11 cellular contexts compared by ENCODE assay signal in genomic region chr2:138267902-138268254, GRCh38.
DNase-seq lines count a peak whose midpoint lies in the region; ATAC-seq, FAIRE-seq and TF ChIP-seq lines count a peak whose summit lies in the region.
"Had no signal": no experiment of that assay in that cellular context is flagged by ENCODE, and none has a peak within 500 bp of the region (broad histone marks: within the 10 kb centered on the region; RNA-seq: fewer than 3 reads in every experiment).

No MANE protein-coding gene starts in this region.

- no peak overlapping the region for H3K27ac ChIP-seq in H1 (ENCODE audit: low read depth, low read length)

- no peaks in the 10 kb centered on the region for H3K23me2 ChIP-seq in H1 (ENCODE audit: low read depth, low read length)

- no peak overlapping the region for H2BK20ac ChIP-seq in H1 (ENCODE audit: low read length)

- in situ Hi-C loops in HAP-1 (cut with MboI; ENCODE audit: low sequenced_read_pairs): no loop called here

- H3K9me3 ChIP-seq in H1 (ENCODE audit: insufficient read depth in 2 of 2, low read depth in 1 of 2, low read length in 1 of 2) (no peaks in the 10 kb centered on the region), HAP-1 (no peaks in the 10 kb centered on the region)

- POLR2A ChIA-PET in H1 (lab: Charles Lee; ENCODE audit: partially characterized antibody): no interaction called here

- H3K27me3 ChIP-seq in H1 (replicated peaks in 1 of 4; ENCODE audit: control insufficient read depth in 3 of 4, extremely low read depth in 1 of 4, insufficient read depth in 3 of 4, low read length in 3 of 4): no peaks in the 10 kb centered on the region
- H3K27me3 ChIP-seq in HAP-1 (ENCODE audit: low read depth): no peaks in the 10 kb centered on the region

- no peak overlapping the region for H2BK5ac ChIP-seq in H1 (ENCODE audit: low read depth, low read length)

- TF ChIP-seq EP300 in H1 (IDR thresholded peaks at IDR 0.05; ENCODE audit: borderline replicate concordance in 1 of 2, low read depth in 2 of 2, low read length in 2 of 2): no peak

- no peak overlapping the region for H2BK120ac ChIP-seq in H1 (replicated peaks; ENCODE audit: low read depth, low read length)

- H3K4me2 ChIP-seq in H1 (ENCODE audit: insufficient read depth in 1 of 2, low read depth in 2 of 2, low read length in 2 of 2): no peak overlapping the region

- H3K79me2 ChIP-seq in H1 (ENCODE audit: control insufficient read depth in 1 of 2, insufficient read depth in 2 of 2, low read length in 2 of 2): no peaks in the 10 kb centered on the region

- peaks cover 4% of the 10 kb centered on the region for H3K4me1 Mint-ChIP-seq in activated T-cell treated with anti-CD3 and anti-CD28 coated beads, Interleukin-2, amount 50 U/mL, for 24 hours (ENCODE audit: low read depth)

- H3K36me3 Mint-ChIP-seq in activated T-cell treated with anti-CD3 and anti-CD28 coated beads, Interleukin-2, amount 50 U/mL, for 24 hours (ENCODE audit: low read depth): no peaks in the 10 kb centered on the region
- H3K36me3 Mint-ChIP-seq: CD8-positive, alpha-beta T cell had no signal

- H4K20me1 ChIP-seq in H1 (replicated peaks in 1 of 2; ENCODE audit: control insufficient read depth in 1 of 2, insufficient read depth in 2 of 2, low read length in 2 of 2): no peaks in the 10 kb centered on the region

- no peak overlapping the region for H3K4me3 ChIP-seq in H1 (ENCODE audit: extremely low read depth in 1 of 4, insufficient read depth in 2 of 4, low read depth in 3 of 4, low read length in 4 of 4)
- no peak overlapping the region for H3K4me3 ChIP-seq in HAP-1
- H3K4me3 ChIP-seq: lung had no signal

- 0 out of 2 replicates have a peak overlapping the region, but pooled peaks have one; percentile 16 for H3K18ac ChIP-seq in H1 (ENCODE audit: extremely low read depth, low read length)

- H3K27me3 Mint-ChIP-seq in activated T-cell treated with anti-CD3 and anti-CD28 coated beads, Interleukin-2, amount 50 U/mL, for 24 hours: no peaks in the 10 kb centered on the region

- no peak for TF ChIP-seq CTCF in H1 (IDR thresholded peaks at IDR 0.05; ENCODE audit: control extremely low read depth in 1 of 3, insufficient read depth in 1 of 3, low read depth in 1 of 3, low read length in 3 of 3)

- H2AK5ac ChIP-seq in H1 (ENCODE audit: low read depth, low read length): no peak overlapping the region

- H4K8ac ChIP-seq in H1 (ENCODE audit: extremely low read depth, insufficient read depth, low read length): no peak overlapping the region

- no peak overlapping the region for H2BK15ac ChIP-seq in H1 (ENCODE audit: low read length)

- no peaks in the 10 kb centered on the region for H3K79me1 ChIP-seq in H1 (ENCODE audit: low read depth, low read length)

- ATAC-seq in GM18505 (IDR thresholded peaks at IDR 0.05; ENCODE audit: unreplicated experiment) (peak; percentile 31), GM21576 (IDR thresholded peaks at IDR 0.05; ENCODE audit: unreplicated experiment) (peak; percentile 29), HG03196 (IDR thresholded peaks at IDR 0.05; ENCODE audit: unreplicated experiment) (peak; percentile 40)
- ATAC-seq: CD8-positive, alpha-beta T cell had no signal

- H3K4ac ChIP-seq in H1 (replicated peaks; ENCODE audit: insufficient read length, low read depth, low read length): no peak overlapping the region

- no peak overlapping the region for H4K91ac ChIP-seq in H1 (replicated peaks; ENCODE audit: insufficient read length, low read length)

- no peak overlapping the region for H3K27ac Mint-ChIP-seq in activated T-cell treated with anti-CD3 and anti-CD28 coated beads, Interleukin-2, amount 50 U/mL, for 24 hours
- H3K27ac Mint-ChIP-seq: CD8-positive, alpha-beta T cell had no signal

- H3K9ac ChIP-seq in H1 (replicated peaks in 1 of 4; ENCODE audit: extremely low read depth in 1 of 4, low read depth in 3 of 4, low read length in 3 of 4): no peak overlapping the region

- H3K23ac ChIP-seq in H1 (ENCODE audit: insufficient read length): no peak overlapping the region

- CTCF ChIA-PET in H1 (lab: Charles Lee; ENCODE audit: partially characterized antibody): no interaction called here

- no peak overlapping the region for H2BK12ac ChIP-seq in H1 (ENCODE audit: low read depth, low read length)

- no peak overlapping the region for H3K14ac ChIP-seq in H1 (ENCODE audit: insufficient read length)

- H3K4me3 Mint-ChIP-seq in activated T-cell treated with anti-CD3 and anti-CD28 coated beads, Interleukin-2, amount 50 U/mL, for 24 hours: no peak overlapping the region
- H3K4me3 Mint-ChIP-seq: CD8-positive, alpha-beta T cell had no signal

- TF ChIP-seq POLR2A in GM18505 (IDR thresholded peaks at IDR 0.05; ENCODE audit: borderline replicate concordance, extremely low read depth, insufficient read depth, insufficient read length) (no peak), H1 (IDR thresholded peaks at IDR 0.05; ENCODE audit: control extremely low read depth in 1 of 2, low read depth in 2 of 2, low read length in 2 of 2) (no peak)

- peaks cover 15% of the 10 kb centered on the region for H3K9me3 Mint-ChIP-seq in activated T-cell treated with anti-CD3 and anti-CD28 coated beads, Interleukin-2, amount 50 U/mL, for 24 hours

- no peak for FAIRE-seq in H1 (lab: Jason Lieb, UNC)
- FAIRE-seq: bronchial epithelial cell had no signal

- H3K36me3 ChIP-seq in H1 (ENCODE audit: control insufficient read depth in 2 of 4, insufficient read depth in 4 of 4, low read length in 3 of 4) (no peaks in the 10 kb centered on the region), HAP-1 (replicated peaks) (no peaks in the 10 kb centered on the region)

- DNase-seq in H1 (ENCODE audit: low read depth in 1 of 2, low spot score in 2 of 2): no peak
- DNase-seq in HAP-1 (ENCODE audit: low spot score in 2 of 2): no peak
- DNase-seq in nucleus accumbens (lab: John Stamatoyannopoulos, UW): no peak
- DNase-seq in cortex of kidney (lab: John Stamatoyannopoulos, UW): no peak
- DNase-seq in activated T-cell treated with anti-CD3 and anti-CD28 coated beads, Interleukin-2, amount 50 U/mL, for 24 hours: no peak
- DNase-seq: CD8-positive, alpha-beta T cell had no signal

- no peak overlapping the region for H3K56ac ChIP-seq in H1 (replicated peaks; ENCODE audit: insufficient read length, low read depth, low read length)

- no peak overlapping the region for H4K5ac ChIP-seq in H1 (ENCODE audit: insufficient read length, low read depth, low read length)

- no peak for TF ChIP-seq RAD21 in H1 (IDR thresholded peaks at IDR 0.05 in 1 of 2, conservative IDR thresholded peaks at IDR 0.05 in 1 of 2; ENCODE audit: low read depth in 2 of 2, low read length in 2 of 2)

- peaks cover 0 to 16% (median 3%) of the 10 kb centered on the region in 4 experiments; a peak in 2 of 7 replicates for H3K4me1 ChIP-seq in H1 (replicated peaks in 1 of 4; ENCODE audit: control insufficient read depth in 3 of 4, insufficient read depth in 4 of 4, low read length in 3 of 4)
- peaks cover 28% of the 10 kb centered on the region for H3K4me1 ChIP-seq in HAP-1

- H2AFZ ChIP-seq in H1 (ENCODE audit: low read length): no peak overlapping the region

TF ChIP-seq in H1, 55 proteins besides CTCF, POLR2A, EP300 and RAD21:
- no peak for TF ChIP-seq BCL11A (IDR thresholded peaks at IDR 0.05; ENCODE audit: low read depth in 2 of 2, low read length in 2 of 2)
- no peak for TF ChIP-seq FOSL1 (IDR thresholded peaks at IDR 0.05; ENCODE audit: insufficient read depth, low read depth, low read length)
- TF ChIP-seq GABPA (IDR thresholded peaks at IDR 0.05; ENCODE audit: borderline replicate concordance, insufficient read depth, low read length): no peak
- no peak for TF ChIP-seq SUZ12 (IDR thresholded peaks at IDR 0.05; ENCODE audit: low read length)
- TF ChIP-seq MAFK (IDR thresholded peaks at IDR 0.05; ENCODE audit: low read depth, low read length): no peak
